In the genomic region with DNA sequence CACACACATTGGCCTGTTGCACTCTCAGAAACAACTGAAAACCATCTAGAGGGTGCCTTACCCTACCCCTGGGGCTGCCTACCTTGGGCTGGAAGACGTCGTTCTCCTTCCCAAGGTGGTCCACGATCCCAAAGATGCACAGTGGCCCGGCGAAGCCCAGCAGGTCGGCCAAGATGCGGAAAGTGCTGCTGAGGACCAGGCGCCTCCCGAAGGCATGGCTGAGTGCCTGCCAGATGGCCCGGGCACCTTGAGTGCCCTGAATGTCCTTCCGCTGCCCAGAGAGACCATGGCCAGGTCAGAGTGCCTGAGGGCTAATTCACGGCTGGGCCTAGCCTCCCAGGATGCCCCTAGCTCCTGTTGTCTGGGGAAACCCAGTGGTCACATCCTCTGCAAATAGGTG, we compare ENCODE assay signal across 5 cellular contexts. TPM values are rescaled to one million over a fixed set of nuclear protein-coding genes. Genes with fewer than 3 reads are reported as not detected.
"Had no signal": no experiment of that assay in that cellular context is flagged by ENCODE, and none has a peak within 500 bp of the region (broad histone marks: within the 10 kb centered on the region; RNA-seq: fewer than 3 reads in every experiment).

No MANE protein-coding gene starts in this region.

- DNase-seq: H9, HCEC 1CT, IMR-90 had no signal

- H2AFZ ChIP-seq: GM23338 had no signal

- H3K4me2 ChIP-seq: GM23338 had no signal

- H3K4me3 ChIP-seq: GM23338, K562 had no signal

- ATAC-seq: GM23338, K562 had no signal

RNA-seq across cellular contexts. Expression of a gene that starts 16.2 kb away (rescaled TPM):
- total RNA-seq: IMR-90, K562 had no signal
- polyA plus RNA-seq: IMR-90, K562 had no signal
